Comparison of ENCODE assay signal across 1 cellular context in the genomic region with DNA sequence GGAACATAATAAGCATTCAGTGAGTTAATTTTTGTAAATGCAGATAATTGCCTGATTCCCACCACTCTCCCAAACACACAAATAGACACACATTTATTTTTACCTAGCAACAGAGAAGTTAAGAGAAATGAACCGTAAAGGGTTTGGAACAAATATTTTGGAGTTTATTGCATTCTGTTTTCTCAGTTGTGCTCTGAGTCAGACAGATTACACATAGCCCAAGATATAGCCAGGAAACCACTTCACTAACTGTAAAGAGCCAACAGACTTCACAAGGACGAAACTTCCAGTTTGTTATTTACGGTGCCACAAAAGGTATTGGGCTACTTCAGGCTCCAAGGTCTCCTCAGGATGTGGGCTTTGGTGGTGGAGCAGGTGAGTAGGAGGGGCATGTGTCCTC.
TF ChIP-seq lines count a peak whose summit lies in the region.

No MANE protein-coding gene starts in this region.

TF ChIP-seq in H1, 55 proteins besides CTCF, POLR2A, EP300 and RAD21:
- TF ChIP-seq EZH2 (IDR thresholded peaks at IDR 0.05; ENCODE audit: low read depth, low read length, severe bottlenecking) (no peak), MAFK (IDR thresholded peaks at IDR 0.05; ENCODE audit: low read depth, low read length) (no peak), TCF12 (IDR thresholded peaks at IDR 0.05; ENCODE audit: low read depth, low read length) (no peak), TEAD4 (IDR thresholded peaks at IDR 0.05; ENCODE audit: low read depth, low read length) (no peak)
